ENCODE assay signal across 1 cellular context in the genomic region with DNA sequence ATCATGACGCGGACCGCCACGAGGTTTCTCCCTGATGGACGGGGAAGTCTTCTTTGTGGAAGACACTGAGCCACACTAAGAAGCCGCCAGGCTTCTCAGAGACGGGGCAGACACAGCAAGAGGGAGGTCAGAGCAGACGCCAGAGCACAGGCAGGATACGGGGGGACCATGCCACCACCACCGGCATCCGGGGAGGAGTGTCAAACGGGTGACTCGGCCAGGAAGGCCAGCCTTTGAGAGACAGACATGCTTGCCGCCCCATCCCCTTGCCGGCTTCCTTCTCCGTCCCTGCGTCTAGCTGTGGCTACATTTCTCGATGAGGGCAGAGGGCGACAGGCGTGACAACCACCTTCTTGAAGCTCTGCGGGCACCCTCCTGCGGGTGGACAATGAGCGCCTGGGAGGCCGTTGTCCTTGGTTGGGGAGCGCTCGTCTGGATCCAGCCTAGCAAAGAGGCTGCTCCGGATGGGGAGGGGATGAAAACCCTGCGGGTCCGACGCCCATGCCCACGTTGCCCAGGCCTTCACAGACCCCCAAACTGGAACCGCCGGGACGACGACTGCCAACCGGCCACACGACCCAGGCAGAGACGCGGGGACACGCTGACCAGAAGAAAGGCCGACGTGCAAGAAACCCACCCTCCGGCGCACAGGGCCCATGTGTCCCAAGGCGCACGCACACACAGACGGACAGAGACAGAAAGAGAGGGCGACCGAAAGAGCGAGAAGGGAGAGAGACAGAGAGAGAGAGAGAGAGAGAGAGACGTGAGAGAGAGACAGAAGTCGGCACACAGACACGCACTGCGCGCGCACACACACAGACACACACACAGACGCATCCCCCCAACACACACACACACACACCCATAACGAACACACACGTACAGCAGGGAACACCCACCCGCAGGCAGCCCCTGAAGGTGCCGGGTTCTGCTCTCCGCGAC.
TF ChIP-seq lines count a peak whose summit lies in the region.
"Not testable (repeated sequence)": the region's sequence is repeated elsewhere in the genome, so short reads cannot be mapped to it uniquely, and the experiment has no call there.

No MANE protein-coding gene starts in this region.

TF ChIP-seq in HepG2, 621 proteins besides CTCF, POLR2A, EP300 and RAD21 (continued from another document):
- 0 out of 2 replicates have a peak, but pooled peaks have one; percentile 5 for TF ChIP-seq FOXA1 (IDR thresholded peaks at IDR 0.05)
- not testable (repeated sequence) for TF ChIP-seq FOXA1 (CRISPR knock-in tag; IDR thresholded peaks at IDR 0.05); FOXP1 (CRISPR knock-in tag; IDR thresholded peaks at IDR 0.05); NONO (CRISPR knock-in tag; conservative IDR thresholded peaks at IDR 0.05)
- TF ChIP-seq TBX3 (IDR thresholded peaks at IDR 0.05; ENCODE audit: borderline replicate concordance), result peak; percentile 11; the same call in 1 of the 2 replicates
- TF ChIP-seq FOXP1 (IDR thresholded peaks at IDR 0.05), result 0 out of 2 replicates have a peak, but pooled peaks have one; percentile 24
- TF ChIP-seq, protein P1, sequence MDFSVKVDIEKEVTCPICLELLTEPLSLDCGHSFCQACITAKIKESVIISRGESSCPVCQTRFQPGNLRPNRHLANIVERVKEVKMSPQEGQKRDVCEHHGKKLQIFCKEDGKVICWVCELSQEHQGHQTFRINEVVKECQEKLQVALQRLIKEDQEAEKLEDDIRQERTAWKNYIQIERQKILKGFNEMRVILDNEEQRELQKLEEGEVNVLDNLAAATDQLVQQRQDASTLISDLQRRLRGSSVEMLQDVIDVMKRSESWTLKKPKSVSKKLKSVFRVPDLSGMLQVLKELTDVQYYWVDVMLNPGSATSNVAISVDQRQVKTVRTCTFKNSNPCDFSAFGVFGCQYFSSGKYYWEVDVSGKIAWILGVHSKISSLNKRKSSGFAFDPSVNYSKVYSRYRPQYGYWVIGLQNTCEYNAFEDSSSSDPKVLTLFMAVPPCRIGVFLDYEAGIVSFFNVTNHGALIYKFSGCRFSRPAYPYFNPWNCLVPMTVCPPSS (IDR thresholded peaks at IDR 0.05), result peak; percentile 85; the same call in 1 of the 2 replicates
- peak; percentile 84; the same call in 1 of the 2 replicates for TF ChIP-seq IKZF1 (IDR thresholded peaks at IDR 0.05)
- TF ChIP-seq NONO (IDR thresholded peaks at IDR 0.05), result 0 out of 2 replicates have a peak, but pooled peaks have one; percentile 11
- peak; percentile 23; the same call in 1 of the 2 replicates for TF ChIP-seq ZNF768 (CRISPR knock-in tag; IDR thresholded peaks at IDR 0.05)
